In the genomic region with DNA sequence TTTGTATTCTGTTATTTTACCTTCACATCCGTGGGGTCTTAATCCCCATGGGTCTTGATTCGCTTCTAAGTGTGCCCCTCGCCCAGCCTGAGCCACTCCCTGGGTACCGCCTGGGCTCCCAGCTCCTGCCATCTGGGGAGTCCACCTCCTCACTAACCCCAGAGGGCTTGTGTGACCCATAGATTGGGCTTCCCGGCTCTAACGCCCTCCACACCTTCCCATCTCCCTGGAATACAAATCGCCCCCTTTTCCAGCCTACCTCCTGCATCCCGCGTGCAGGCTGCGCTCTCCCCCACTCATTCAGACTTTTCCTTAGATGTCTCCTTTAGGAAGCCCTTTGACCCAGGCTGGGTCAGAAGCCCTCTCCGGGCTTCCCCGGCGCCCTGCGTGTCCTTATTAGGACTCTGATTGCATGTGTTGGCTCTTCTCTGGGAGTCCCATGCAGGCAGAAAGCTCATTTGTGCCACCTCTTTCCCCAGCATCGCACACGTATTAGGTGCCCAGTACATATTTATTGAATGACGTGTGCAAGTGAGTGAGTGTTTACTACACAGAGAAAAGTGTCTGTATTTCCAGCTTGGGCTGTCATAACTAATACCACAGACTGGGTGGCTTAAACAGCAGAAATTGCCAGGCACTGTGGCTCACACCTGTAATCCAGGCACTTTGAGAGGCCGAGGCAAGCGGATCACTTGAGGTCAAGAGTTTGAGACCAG, we compare ENCODE assay signal across 8 cellular contexts. TPM values are rescaled to one million over a fixed set of nuclear protein-coding genes. Genes with fewer than 3 reads are reported as not detected.
DNase-seq lines count a peak whose midpoint lies in the region; ATAC-seq, FAIRE-seq and TF ChIP-seq lines count a peak whose summit lies in the region.

No MANE protein-coding gene starts in this region.

- no peak overlapping the region for H4K5ac ChIP-seq in mesendoderm (ENCODE audit: low read length)

- H3K36me3 ChIP-seq in K562 (ENCODE audit: control insufficient read depth, insufficient read depth, low read length) (peaks cover 19% of the 10 kb centered on the region; the same call in 1 of the 3 replicates), mesendoderm (ENCODE audit: control insufficient read depth, insufficient read depth, low read length) (no peaks in the 10 kb centered on the region)

- POLR2A ChIA-PET in AG04450 (lab: Yijun Ruan, JAX) (interaction anchor here (1.0 to 1.8 kb wide), 4 partner anchors 14 to 74 kb away, joined by 5 to 24 read pairs (median 10); a partner anchor contains a TSS), K562 (lab: Yijun Ruan, JAX) (interaction anchor here (0.6 to 3.9 kb wide), 16 partner anchors 9 to 358 kb away, joined by 3 to 51 read pairs (median 4); a partner anchor contains a TSS)

- H3K4me3 ChIP-seq in AG04450 (ENCODE audit: low read depth, low read length) (peak overlapping the region; percentile 98), K562 (peak overlapping the region; percentile 89), mesendoderm (ENCODE audit: low read length) (peak overlapping the region; percentile 92)

- CTCF ChIA-PET in AG04450 (lab: Charles Lee), result interaction anchor here (0.5 to 2.7 kb wide), 10 partner anchors 13 to 108 kb away, joined by 3 to 28 read pairs (median 5); a partner anchor contains a TSS
- CTCF ChIA-PET in K562 (lab: Yijun Ruan, JAX; ENCODE audit: low intra/inter-chr PET ratio), result interaction anchor here (1.0 to 2.8 kb wide), 2 partner anchors 63 to 74 kb away, joined by 7 to 31 read pairs; a partner anchor contains a TSS

- H3K9me1 ChIP-seq in K562 (ENCODE audit: control insufficient read depth, insufficient read depth, low read length), result no peaks in the 10 kb centered on the region

- peak overlapping the region; percentile 50 for H3K4ac ChIP-seq in mesendoderm (ENCODE audit: low read depth, low read length)

- H3K27ac ChIP-seq in AG04450 (ENCODE audit: low read depth, low read length), result peak overlapping the region; percentile 21
- peak overlapping the region; percentile 95 for H3K27ac ChIP-seq in K562 (ENCODE audit: extremely low read depth, low read depth, low read length)
- H3K27ac ChIP-seq in mesendoderm (ENCODE audit: low read depth, low read length), result no peak overlapping the region

- H3K4me2 ChIP-seq in K562 (ENCODE audit: insufficient read depth, low read length) (peak overlapping the region; percentile 89), mesendoderm (ENCODE audit: low read length) (peak overlapping the region; percentile 97)

- no peak for FAIRE-seq in K562 (lab: Jason Lieb, UNC)

- H3K9me3 ChIP-seq in AG04450 (ENCODE audit: control insufficient read depth, insufficient read depth, low read length), result no peaks in the 10 kb centered on the region
- no peaks in the 10 kb centered on the region for H3K9me3 ChIP-seq in K562 (replicated peaks; ENCODE audit: control insufficient read depth, insufficient read depth, low read depth, low read length)

- ATAC-seq in K562, result no peak
- no peak for ATAC-seq in GM21737 (IDR thresholded peaks at IDR 0.05; ENCODE audit: unreplicated experiment)
- ATAC-seq in left lobe of liver, result no peak

- peak overlapping the region; percentile 33 for H3K18ac ChIP-seq in mesendoderm (ENCODE audit: low read length)

- H3K9ac ChIP-seq in K562 (ENCODE audit: insufficient read depth in 1 of 2, low read depth in 2 of 2, low read length in 2 of 2) (peak overlapping the region; percentile 93 to 99), mesendoderm (ENCODE audit: low read length) (peak overlapping the region; percentile 97)

- TF ChIP-seq CTCF in AG04450 (IDR thresholded peaks at IDR 0.05; ENCODE audit: low read depth, low read length) (no peak), K562 (IDR thresholded peaks at IDR 0.05 in 2 of 3, conservative IDR thresholded peaks at IDR 0.05 in 1 of 3; ENCODE audit: insufficient read depth in 2 of 3, low read depth in 1 of 3, low read length in 3 of 3) (no peak)

- peak overlapping the region; percentile 85 for H3K56ac ChIP-seq in mesendoderm (ENCODE audit: low read length)

- H3K4me1 ChIP-seq in K562 (replicated peaks in 1 of 2; ENCODE audit: control insufficient read depth in 2 of 2, insufficient read depth in 2 of 2, low read length in 2 of 2), result peaks cover 12 to 18% of the 10 kb centered on the region in 2 experiments; a peak in 4 of 5 replicates
- peaks cover 2% of the 10 kb centered on the region for H3K4me1 ChIP-seq in mesendoderm (ENCODE audit: control insufficient read depth, low read depth, low read length)

- peaks cover 7% of the 10 kb centered on the region for H3K79me1 ChIP-seq in mesendoderm (ENCODE audit: low read length)

- in situ Hi-C loops in K562 (cut with MboI), result no loop called here

- H4K8ac ChIP-seq in mesendoderm (ENCODE audit: low read depth, low read length), result no peak overlapping the region

- H2AK5ac ChIP-seq in mesendoderm (ENCODE audit: low read length), result peak overlapping the region; percentile 78

- H3K27me3 ChIP-seq in AG04450 (ENCODE audit: control insufficient read depth, insufficient read depth, low read length), result peaks cover 3% of the 10 kb centered on the region
- H3K27me3 ChIP-seq in K562 (ENCODE audit: control insufficient read depth in 2 of 2, insufficient read depth in 2 of 2, low read length in 2 of 2), result no peaks in the 10 kb centered on the region
- no peaks in the 10 kb centered on the region for H3K27me3 ChIP-seq in mesendoderm (ENCODE audit: insufficient read depth, low read length, poor library complexity)

- no peak overlapping the region for H3K23ac ChIP-seq in mesendoderm (ENCODE audit: low read length)

- DNase-seq in AG04450 (ENCODE audit: low read depth, low spot score) (no peak), HT1080 (ENCODE audit: low read depth) (peak; percentile 43), K562 (ENCODE audit: extremely low read depth in 1 of 4, low spot score in 3 of 4) (peak in 2 of 4 experiments; percentile 15 to 37), mesendoderm (no peak), foreskin melanocyte (no peak), NAMALWA (ENCODE audit: low spot score) (no peak), left lobe of liver (ENCODE audit: low spot score) (no peak)

- intact Hi-C loops in K562 (cut with micrococcal nuclease), result no loop called here

- no peaks in the 10 kb centered on the region for H4K20me1 ChIP-seq in K562 (replicated peaks; ENCODE audit: control insufficient read depth, insufficient read depth, low read length)

- H2AFZ ChIP-seq in K562 (ENCODE audit: low read depth, low read length), result peak overlapping the region; percentile 97

- no peak overlapping the region for H2BK120ac ChIP-seq in mesendoderm (ENCODE audit: low read depth, low read length)

- no peak overlapping the region for H2BK5ac ChIP-seq in mesendoderm (ENCODE audit: low read length)

- TF ChIP-seq EP300 in K562 (IDR thresholded peaks at IDR 0.05; ENCODE audit: low read length), result no peak

- no TSS peak for BruUV-seq in K562 (replicated peaks; lab: Mats Ljungman, UMichigan)

- no peak overlapping the region for H2BK15ac ChIP-seq in mesendoderm (replicated peaks; ENCODE audit: low read depth)

- no peak for TF ChIP-seq RAD21 in K562 (CRISPR knock-in tag; conservative IDR thresholded peaks at IDR 0.05 in 1 of 2, IDR thresholded peaks at IDR 0.05 in 1 of 2)

- peaks cover 24% of the 10 kb centered on the region for H3K79me2 ChIP-seq in K562 (ENCODE audit: control insufficient read depth, insufficient read depth, low read length)
- peaks cover 7% of the 10 kb centered on the region for H3K79me2 ChIP-seq in mesendoderm (ENCODE audit: control insufficient read depth, insufficient read depth, low read length)

- no peak for TF ChIP-seq POLR2A in K562 (conservative IDR thresholded peaks at IDR 0.05)

- WGBS in K562 (ENCODE audit: insufficient coverage, low coverage, missing lambda C conversion rate), result 8% methylated on average over 18 of the region's 19 CpGs
- no CpG with 5 or more reads among the region's 19 CpGs for WGBS in mesendoderm (ENCODE audit: extremely low coverage, insufficient coverage, low lambda C conversion rate)

RNA-seq across cellular contexts. Expression of a gene that starts 0.8 kb away (rescaled TPM):
- polyA plus RNA-seq in AG04450 (2011; rRNA removed) (36.0 and 40.9 TPM in 2 replicates), K562 (2011; rRNA removed) (38.0 and 40.1 TPM in 2 replicates), K562 (2014; fragmentation: Illumina TruSeq; extraction: Trizol) (28.1 and 97.0 TPM in 2 replicates), K562 (2014; fragmentation: Nextera tagmentation; extraction: Ambion mirVana) (10 to 100 TPM in 1 of 2 experiments, 1 to 10 TPM in 1; 6.6 to 19.4 TPM), K562 (2014; rRNA removed) (213 and 234 TPM in 2 replicates)
- polyA minus RNA-seq in AG04450 (2011; rRNA and poly(A)+ RNA removed), result 8.1 and 8.6 TPM in 2 replicates
- total RNA-seq in HT1080 (2014; rRNA removed; shearing (Covaris generic)), result 50.8 and 70.0 TPM in 2 replicates
- 141 and 168 TPM in 2 replicates for polyA plus RNA-seq in HT1080 (2015; cell fraction: cytosol; rRNA removed)
- 70.4 and 77.5 TPM in 2 replicates for polyA plus RNA-seq in HT1080 (2015; cell fraction: nucleus; rRNA removed)
- 16.5 and 44.8 TPM in 2 replicates for total RNA-seq in K562 (2011; cell fraction: chromatin; rRNA removed; ENCODE audit: low replicate concordance)
- 48.6 and 53.7 TPM in 2 replicates for total RNA-seq in K562 (2011; cell fraction: nucleolus; rRNA removed)
- 28.2 and 35.4 TPM in 2 replicates for total RNA-seq in K562 (2011; cell fraction: nucleoplasm; rRNA removed)
- total RNA-seq in K562 (2014; rRNA removed) (150 and 197 TPM in 2 replicates), K562 (2014; rRNA removed; fragmentation: Illumina TruSeq; extraction: Trizol) (4.1 and 5.8 TPM in 2 replicates), K562 (2015; rRNA removed; fragmentation: Illumina TruSeq; extraction: Trizol) (38.5 and 40.5 TPM in 2 replicates), K562 (2021) (145 and 149 TPM in 2 replicates), left lobe of liver (31.6 TPM)
- 63.8 and 189 TPM in 2 replicates for polyA plus RNA-seq in K562 (2011; cell fraction: cytosol; rRNA removed)
- 31.4 and 62.8 TPM in 2 replicates for polyA plus RNA-seq in K562 (2011; cell fraction: nucleus; rRNA removed)
- 66.3 and 130 TPM in 2 replicates for polyA plus RNA-seq in K562 (2012)
- polyA minus RNA-seq in K562 (2011; rRNA and poly(A)+ RNA removed), result 7.0 and 9.2 TPM in 2 replicates
- 24.4 and 37.9 TPM in 2 replicates for polyA minus RNA-seq in K562 (2011; cell fraction: cytosol; rRNA and poly(A)+ RNA removed)
- 10.2 and 13.8 TPM in 2 replicates for polyA minus RNA-seq in K562 (2011; cell fraction: nucleus; rRNA and poly(A)+ RNA removed)
- polyA plus RNA-seq in mesendoderm (2013, experiment 1 of 2), result 77.3 TPM
- 80.4 TPM for polyA plus RNA-seq in mesendoderm (2013, experiment 2 of 2)

RNA-seq across cellular contexts. Expression of a gene that starts 33.3 kb away (rescaled TPM):
- polyA plus RNA-seq in AG04450 (2011; rRNA removed), result 0.05 and 0.07 TPM in 2 replicates
- not detected in 2 replicates for polyA minus RNA-seq in AG04450 (2011; rRNA and poly(A)+ RNA removed)
- not detected in 2 replicates for total RNA-seq in HT1080 (2014; rRNA removed; shearing (Covaris generic))
- 0.08 TPM in 1 of 2 replicates, not detected in the other for polyA plus RNA-seq in HT1080 (2015; cell fraction: cytosol; rRNA removed)
- 0.07 and 0.11 TPM in 2 replicates for polyA plus RNA-seq in HT1080 (2015; cell fraction: nucleus; rRNA removed)
- 1.2 and 3.6 TPM in 2 replicates for total RNA-seq in K562 (2011; cell fraction: chromatin; rRNA removed; ENCODE audit: low replicate concordance)
- total RNA-seq in K562 (2011; cell fraction: nucleolus; rRNA removed), result 2.8 TPM in 2 replicates
- total RNA-seq in K562 (2011; cell fraction: nucleoplasm; rRNA removed), result 1.5 and 2.7 TPM in 2 replicates
- 1.4 and 5.2 TPM in 2 replicates for total RNA-seq in K562 (2014; rRNA removed)
- 0.22 and 0.33 TPM in 2 replicates for total RNA-seq in K562 (2014; rRNA removed; fragmentation: Illumina TruSeq; extraction: Trizol)
- 0.72 and 0.98 TPM in 2 replicates for total RNA-seq in K562 (2015; rRNA removed; fragmentation: Illumina TruSeq; extraction: Trizol)
- total RNA-seq in K562 (2021), result 4.7 and 6.2 TPM in 2 replicates
- 1.4 and 2.9 TPM in 2 replicates for polyA plus RNA-seq in K562 (2011; rRNA removed)
- polyA plus RNA-seq in K562 (2011; cell fraction: cytosol; rRNA removed), result 4.5 and 7.9 TPM in 2 replicates
- 2.2 and 3.5 TPM in 2 replicates for polyA plus RNA-seq in K562 (2011; cell fraction: nucleus; rRNA removed)
- 2.7 and 5.0 TPM in 2 replicates for polyA plus RNA-seq in K562 (2012)
- 0.25 and 1.1 TPM in 2 replicates for polyA plus RNA-seq in K562 (2014; fragmentation: Illumina TruSeq; extraction: Trizol)
- polyA plus RNA-seq in K562 (2014; fragmentation: Nextera tagmentation; extraction: Ambion mirVana), result under 1 TPM; 0.01 to 0.04 TPM
- polyA plus RNA-seq in K562 (2014; rRNA removed), result 1.3 and 3.2 TPM in 2 replicates
- polyA minus RNA-seq in K562 (2011; rRNA and poly(A)+ RNA removed), result 1.2 and 1.5 TPM in 2 replicates
- polyA minus RNA-seq in K562 (2011; cell fraction: cytosol; rRNA and poly(A)+ RNA removed), result 3.6 and 4.8 TPM in 2 replicates
- 2.2 and 2.4 TPM in 2 replicates for polyA minus RNA-seq in K562 (2011; cell fraction: nucleus; rRNA and poly(A)+ RNA removed)
- 1.3 TPM for polyA plus RNA-seq in mesendoderm (2013, experiment 1 of 2)
- 1.1 TPM for polyA plus RNA-seq in mesendoderm (2013, experiment 2 of 2)
- total RNA-seq in left lobe of liver, result not detected
